Comparison of ENCODE assay signal across 8 cellular contexts in the genomic region with DNA sequence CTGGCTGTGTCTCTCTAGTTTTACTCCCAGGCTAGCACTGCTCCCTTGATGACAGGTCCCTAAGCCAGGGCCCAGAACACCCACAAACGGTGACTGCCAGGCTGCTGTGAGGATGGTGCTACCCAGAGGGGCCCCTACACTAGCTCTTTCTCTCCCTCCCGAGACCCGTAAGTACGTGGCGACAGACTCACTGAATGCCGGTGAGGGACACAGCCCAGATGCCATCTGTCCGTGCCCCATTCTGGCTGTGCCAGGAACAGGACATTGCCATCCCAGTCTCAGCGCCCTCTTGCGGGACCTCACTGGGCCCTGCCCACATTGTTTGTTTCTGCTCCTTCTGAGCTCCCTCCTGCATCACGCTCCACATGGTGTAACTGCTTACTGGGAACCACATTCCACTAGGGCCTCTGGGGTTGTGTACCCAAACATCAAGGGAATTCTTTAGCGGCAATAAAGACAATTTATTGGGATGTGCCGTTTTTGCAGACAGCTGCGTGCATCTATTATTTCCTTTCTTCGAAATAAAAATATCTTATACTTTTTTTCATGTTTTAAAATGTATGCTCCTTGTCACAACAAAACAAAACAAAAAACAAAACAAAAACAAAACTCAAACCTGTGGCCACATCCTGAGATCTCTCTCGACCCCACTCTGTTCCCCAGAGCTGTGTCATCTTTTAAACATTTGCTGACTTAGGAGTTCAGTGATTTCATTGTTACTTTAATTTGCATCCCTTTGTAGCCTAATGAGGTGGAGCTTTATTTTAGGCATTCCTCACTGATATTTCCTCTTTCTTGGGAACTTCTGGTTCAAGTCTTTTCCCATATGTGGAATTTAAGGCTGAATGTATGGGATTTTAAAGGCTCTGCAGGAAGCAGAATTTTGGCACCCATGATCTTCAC. TPM values are rescaled to one million over a fixed set of nuclear protein-coding genes. Genes with fewer than 3 reads are reported as not detected.
DNase-seq lines count a peak whose midpoint lies in the region; ATAC-seq, FAIRE-seq and TF ChIP-seq lines count a peak whose summit lies in the region.

No MANE protein-coding gene starts in this region.

- WGBS in aorta, 2 donors, result 18 to 19% methylated on average over 15 of the region's 15 CpGs

- TF ChIP-seq CTCF in C4-2B (conservative IDR thresholded peaks at IDR 0.05), result peak; percentile 89

- FAIRE-seq in RCC 7860 (lab: Jason Lieb, UNC), result no peak

- ATAC-seq in aorta (ENCODE audit: low FRiP score) (peak; percentile 59), GM19397 (IDR thresholded peaks at IDR 0.05; ENCODE audit: unreplicated experiment) (no peak)

- H3K36me3 ChIP-seq in aorta (ENCODE audit: control insufficient read depth in 1 of 2, insufficient read depth in 2 of 2, low read length in 1 of 2), result no peaks in the 10 kb centered on the region

- no peaks in the 10 kb centered on the region for H3K27me3 ChIP-seq in aorta (ENCODE audit: control insufficient read depth in 1 of 2, insufficient read depth in 2 of 2, low read length in 1 of 2)

- no peaks in the 10 kb centered on the region for H3K4me1 ChIP-seq in aorta (ENCODE audit: control insufficient read depth in 1 of 2, insufficient read depth in 2 of 2, low read length in 2 of 2)

- intact Hi-C loops in aorta (cut with DNase I), result loop anchor here (5.0 to 10.0 kb wide), 3 partner anchors 32 to 142 kb away; a partner anchor contains a TSS

- H3K9me3 ChIP-seq in aorta (ENCODE audit: control insufficient read depth, low read length), result no peaks in the 10 kb centered on the region

- DNase-seq in HCEC 1CT, result peak; percentile 75
- DNase-seq in RCC 7860 (ENCODE audit: low spot score), result peak; percentile 40
- DNase-seq in ecto neural progenitor cell (ENCODE audit: low spot score), result peak; percentile 80
- peak; percentile 83 for DNase-seq in medulla oblongata (ENCODE audit: extremely low spot score)
- DNase-seq in aorta, result peak; percentile 84 to 92
- DNase-seq in activated CD8-positive, alpha-beta memory T cell treated with anti-CD3 and anti-CD28 coated beads for 24 hours, result no peak

- no peak overlapping the region for H3K27ac ChIP-seq in C4-2B
- peak overlapping the region in 1 of 2 donors; percentile 34 for H3K27ac ChIP-seq in aorta (ENCODE audit: low read depth in 1 of 2, low read length in 2 of 2)

- H3K4me3 ChIP-seq in aorta (ENCODE audit: low read length in 2 of 2), result no peak overlapping the region

RNA-seq across cellular contexts. Expression of a gene that starts 4.4 kb away (rescaled TPM):
- total RNA-seq in aorta, result 10 to 100 TPM; 25.8 to 27.9 TPM
- polyA plus RNA-seq in aorta, result 10 to 100 TPM in 1 of 2 donors, 1 to 10 TPM in 1; 1.5 to 20.8 TPM

RNA-seq across cellular contexts. Expression of a gene that starts 31.3 kb away (rescaled TPM):
- 100 to 1,000 TPM in 1 of 2 donors, 10 to 100 TPM in 1; 75.7 to 108 TPM for total RNA-seq in aorta
- 100 to 1,000 TPM in 1 of 2 donors, 10 to 100 TPM in 1; 26.4 to 130 TPM for polyA plus RNA-seq in aorta
